In genomic region chr4:134695433-134695832, GRCh38 we compare ENCODE assay signal across 14 cellular contexts.
"Had no signal": no experiment of that assay in that cellular context is flagged by ENCODE, and none has a peak within 500 bp of the region (broad histone marks: within the 10 kb centered on the region; RNA-seq: fewer than 3 reads in every experiment).

No MANE protein-coding gene starts in this region.

- DNase-seq: activated CD4-positive, alpha-beta T cell treated with anti-CD3 and anti-CD28 coated beads, Interleukin-2, amount 50 U/mL, for 4 hours; activated effector memory CD4-positive, alpha-beta T cell treated with anti-CD3 and anti-CD28 coated beads, Interleukin-2, amount 50 U/mL, for 16 hours; activated T-cell treated with anti-CD3 and anti-CD28 coated beads, Interleukin-2, amount 50 U/mL, for 72 hours; cerebellar nuclear complex; cortex of kidney; mesenchymal stem cell; natural killer cell; stimulated activated naive CD4-positive, alpha-beta T cell had no signal

- H3K4me1 ChIP-seq: ascending aorta, breast epithelium, esophagus muscularis mucosa, gastroesophageal sphincter, parathyroid adenoma had no signal

- H2AFZ ChIP-seq: parathyroid adenoma had no signal

- H3K9me3 ChIP-seq: ascending aorta, esophagus muscularis mucosa, gastroesophageal sphincter had no signal

- H3K4me3 ChIP-seq: ascending aorta, breast epithelium, esophagus muscularis mucosa, gastroesophageal sphincter had no signal

- H3K27me3 ChIP-seq: ascending aorta, breast epithelium, esophagus muscularis mucosa, gastroesophageal sphincter had no signal

- ATAC-seq: activated T-cell treated with anti-CD3 and anti-CD28 coated beads, Interleukin-2, amount 50 U/mL, for 72 hours; gastroesophageal sphincter; natural killer cell had no signal

- H3K4me1 Mint-ChIP-seq: activated naive CD4-positive, alpha-beta T cell treated with anti-CD3 and anti-CD28 coated beads, Interleukin-2, amount 50 U/mL, for 24 hours; natural killer cell had no signal

- H3K36me3 Mint-ChIP-seq: activated naive CD4-positive, alpha-beta T cell treated with anti-CD3 and anti-CD28 coated beads, Interleukin-2, amount 50 U/mL, for 24 hours; natural killer cell had no signal

- H3K79me2 ChIP-seq: parathyroid adenoma had no signal

- H3K9ac ChIP-seq: parathyroid adenoma had no signal

- H3K27me3 Mint-ChIP-seq: activated naive CD4-positive, alpha-beta T cell treated with anti-CD3 and anti-CD28 coated beads, Interleukin-2, amount 50 U/mL, for 24 hours had no signal

- H3K27ac Mint-ChIP-seq: activated naive CD4-positive, alpha-beta T cell treated with anti-CD3 and anti-CD28 coated beads, Interleukin-2, amount 50 U/mL, for 24 hours; activated T-cell treated with anti-CD3 and anti-CD28 coated beads, Interleukin-2, amount 50 U/mL, for 72 hours; natural killer cell had no signal

- H3K27ac ChIP-seq: ascending aorta, breast epithelium, esophagus muscularis mucosa, gastroesophageal sphincter, parathyroid adenoma had no signal

- H3K4me3 Mint-ChIP-seq: activated naive CD4-positive, alpha-beta T cell treated with anti-CD3 and anti-CD28 coated beads, Interleukin-2, amount 50 U/mL, for 24 hours; activated T-cell treated with anti-CD3 and anti-CD28 coated beads, Interleukin-2, amount 50 U/mL, for 72 hours; natural killer cell had no signal

- H3K36me3 ChIP-seq: ascending aorta, breast epithelium, esophagus muscularis mucosa, gastroesophageal sphincter had no signal
